Comparison of ENCODE assay signal across 8 cellular contexts in the genomic region with DNA sequence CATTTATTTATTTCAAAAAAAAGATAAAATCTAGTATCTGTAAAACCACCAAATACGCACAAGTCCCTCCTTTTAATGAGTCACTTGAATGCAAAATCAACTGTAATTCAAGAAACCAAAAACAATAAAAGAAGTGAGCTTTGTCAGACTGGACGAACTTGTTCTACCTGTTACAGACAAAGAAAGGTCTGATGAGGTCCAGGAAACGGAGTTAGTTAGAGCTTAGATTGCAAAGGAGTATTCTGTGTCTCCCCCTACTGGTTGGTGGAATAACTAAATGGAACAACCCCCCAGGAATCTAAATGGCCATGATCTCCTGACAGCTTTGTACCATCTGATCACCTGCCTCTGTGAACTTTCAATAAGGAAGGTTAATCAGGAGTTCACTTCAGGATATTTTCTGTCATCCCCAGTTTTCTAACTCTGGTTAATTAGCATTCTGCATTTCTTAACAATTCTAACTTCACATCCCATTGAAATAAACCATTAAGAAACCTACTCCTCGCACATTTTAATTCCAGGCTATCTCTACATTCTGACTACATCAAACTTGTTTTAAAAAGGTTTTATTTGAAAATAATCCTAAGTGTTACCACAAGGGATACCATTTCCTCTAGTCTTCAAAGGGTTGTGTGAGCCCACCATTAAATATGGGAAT.
DNase-seq lines count a peak whose midpoint lies in the region; ATAC-seq and TF ChIP-seq lines count a peak whose summit lies in the region.

No MANE protein-coding gene starts in this region.

- DNase-seq in activated T-cell treated with anti-CD3 and anti-CD28 coated beads for 4 hours (peak; percentile 30), HT1080 (ENCODE audit: low read depth) (peak; percentile 63), OCI-M2 (lab: John Stamatoyannopoulos, UW; ENCODE audit: unreplicated experiment) (peak; percentile 8), brain microvascular endothelial cell (no peak), medulla oblongata (ENCODE audit: extremely low spot score) (peak; percentile 64), middle frontal gyrus (ENCODE audit: extremely low spot score, low spot score) (no peak)
- no peak for DNase-seq in activated T-cell treated with anti-CD3 and anti-CD28 coated beads, Interleukin-2, amount 50 U/mL, for 48 hours

- H3K4me3 ChIP-seq in brain microvascular endothelial cell (ENCODE audit: low read depth, low read length), result no peak overlapping the region

- in situ Hi-C loops in brain microvascular endothelial cell (cut with HindIII; ENCODE audit: low pct_ligation_motif_present, low sequenced_read_pairs), result no loop called here

- H3K27ac ChIP-seq in brain microvascular endothelial cell, result no peak overlapping the region

- H3K36me3 ChIP-seq in brain microvascular endothelial cell (replicated peaks), result no peaks in the 10 kb centered on the region

- TF ChIP-seq CTCF in brain microvascular endothelial cell (IDR thresholded peaks at IDR 0.05; ENCODE audit: low read depth, low read length, missing control alignments), result peak; percentile 35

- no peaks in the 10 kb centered on the region for H3K27me3 ChIP-seq in brain microvascular endothelial cell (replicated peaks)

- peak; percentile 89 for ATAC-seq in GM21529 (IDR thresholded peaks at IDR 0.05; ENCODE audit: unreplicated experiment)

Comparison
In these comparisons a context has a peak if more than half of its experiments do, and no peak if none do; other contexts are left out.
1. DNase-seq: peak in activated T-cell treated with anti-CD3 and anti-CD28 coated beads for 4 hours (single experiment), HT1080 (single experiment), OCI-M2 (single experiment) and medulla oblongata (single experiment); none in activated T-cell treated with anti-CD3 and anti-CD28 coated beads, Interleukin-2, amount 50 U/mL, for 48 hours (0 of 2), brain microvascular endothelial cell (single experiment) and middle frontal gyrus (single experiment).